ENCODE assay signal across 10 cellular contexts in the genomic region with DNA sequence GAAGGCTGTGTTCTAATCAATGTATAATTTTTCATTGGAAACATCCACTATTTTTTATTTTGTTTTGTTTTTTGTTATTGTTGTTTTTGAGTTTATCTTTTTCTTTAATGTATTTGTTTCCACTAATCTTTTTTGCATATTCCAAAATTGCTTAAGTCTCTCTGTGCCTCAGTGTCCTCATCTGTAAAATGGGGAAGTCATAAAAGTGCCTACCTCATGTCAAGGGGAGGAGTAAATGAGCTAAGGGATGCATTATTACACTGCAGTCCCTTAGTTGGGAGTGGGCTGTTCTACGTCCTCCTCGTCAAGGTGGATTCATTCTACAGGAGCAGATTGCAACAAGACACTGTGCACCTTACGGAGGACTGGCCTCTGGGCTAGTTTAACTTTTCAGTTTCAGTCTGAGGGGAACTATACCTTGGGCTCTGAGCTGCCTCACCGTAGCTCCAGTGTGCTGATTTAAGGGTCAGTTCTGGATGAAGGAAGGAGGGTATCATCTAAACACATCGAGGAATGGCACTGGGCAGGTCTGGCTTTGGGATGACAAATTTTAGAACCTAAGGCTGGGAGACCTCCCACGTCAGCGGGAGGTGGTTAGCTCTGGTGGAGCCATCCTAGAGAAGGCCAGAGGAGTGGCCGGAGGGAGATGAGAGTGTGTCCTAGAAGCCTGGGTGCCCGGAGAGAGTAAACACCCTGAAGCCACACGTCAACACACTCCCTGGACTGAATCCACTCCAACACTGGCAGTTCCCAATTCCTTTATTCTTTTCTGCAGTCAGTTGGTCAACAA. TPM values are rescaled to one million over a fixed set of nuclear protein-coding genes. Genes with fewer than 3 reads are reported as not detected.
DNase-seq lines count a peak whose midpoint lies in the region; ATAC-seq, FAIRE-seq and TF ChIP-seq lines count a peak whose summit lies in the region.
"Had no signal": no experiment of that assay in that cellular context is flagged by ENCODE, and none has a peak within 500 bp of the region (broad histone marks: within the 10 kb centered on the region; RNA-seq: fewer than 3 reads in every experiment).

No MANE protein-coding gene starts in this region.

- H3K36me3 Mint-ChIP-seq in activated naive CD8-positive, alpha-beta T cell = peaks cover 6% of the 10 kb centered on the region
- H3K36me3 Mint-ChIP-seq in naive B cell = peaks cover 0 to 2% of the 10 kb centered on the region in 2 donors
- peaks cover 0 to 4% (median 0%) of the 10 kb centered on the region in 3 donors for H3K36me3 Mint-ChIP-seq in CD8-positive, alpha-beta memory T cell

- H3K27me3 ChIP-seq in CD8-positive, alpha-beta memory T cell (ENCODE audit: insufficient read depth, low read length, poor library complexity, severe bottlenecking) = no peaks in the 10 kb centered on the region
- H3K27me3 ChIP-seq: ascending aorta had no signal

- FAIRE-seq in A549 (lab: Jason Lieb, UNC) (no peak), GM19239 (lab: Jason Lieb, UNC) (peak; percentile 37)

- H3K4me3 ChIP-seq in A549 = no peak overlapping the region; the same call in 2 of the 3 replicates
- no peak overlapping the region for H3K4me3 ChIP-seq in CD8-positive, alpha-beta memory T cell (ENCODE audit: low read length)

- H3K4me1 ChIP-seq in A549 = peaks cover 46% of the 10 kb centered on the region
- peaks cover 51% of the 10 kb centered on the region for H3K4me1 ChIP-seq in CD8-positive, alpha-beta memory T cell (ENCODE audit: insufficient read depth, low read length)

- no peaks in the 10 kb centered on the region for H3K36me3 ChIP-seq in CD8-positive, alpha-beta memory T cell (ENCODE audit: insufficient read depth, low read length)
- H3K36me3 ChIP-seq: ascending aorta had no signal

- DNase-seq in A549 (ENCODE audit: low read depth in 1 of 2, low spot score in 1 of 2) = no peak
- no peak for DNase-seq in GM19239 (ENCODE audit: insufficient read length, low spot score)
- no peak for DNase-seq in naive B cell
- no peak for DNase-seq in SIG-M5 treated with dmso at 0.1 percent for 504 hours (lab: John Stamatoyannopoulos, UW; ENCODE audit: unreplicated experiment)
- no peak for DNase-seq in CD8-positive, alpha-beta memory T cell
- DNase-seq in cortex of kidney (lab: John Stamatoyannopoulos, UW) = no peak

- H3K4me1 Mint-ChIP-seq in activated naive CD8-positive, alpha-beta T cell (ENCODE audit: low read depth) = peaks cover 71% of the 10 kb centered on the region
- peaks cover 39 to 69% (median 50%) of the 10 kb centered on the region in 3 donors for H3K4me1 Mint-ChIP-seq in naive B cell
- peaks cover 48 to 62% (median 58%) of the 10 kb centered on the region in 3 donors for H3K4me1 Mint-ChIP-seq in CD8-positive, alpha-beta memory T cell

- TF ChIP-seq RAD21 in A549 (conservative IDR thresholded peaks at IDR 0.05 in 1 of 2, IDR thresholded peaks at IDR 0.05 in 1 of 2) = no peak

- no peak for TF ChIP-seq EP300 in A549 (IDR thresholded peaks at IDR 0.05)

- peak overlapping the region; percentile 77 for H3K27ac Mint-ChIP-seq in activated naive CD8-positive, alpha-beta T cell
- H3K27ac Mint-ChIP-seq in naive B cell = peak overlapping the region in 5 of 6 donors; percentile 47 to 93 (median 84)
- peak overlapping the region in 2 of 8 donors; percentile 38 to 79 for H3K27ac Mint-ChIP-seq in CD8-positive, alpha-beta memory T cell

- TF ChIP-seq CTCF in A549 (IDR thresholded peaks at IDR 0.05) = no peak

- H3K27me3 Mint-ChIP-seq in activated naive CD8-positive, alpha-beta T cell = no peaks in the 10 kb centered on the region
- no peaks in the 10 kb centered on the region for H3K27me3 Mint-ChIP-seq in naive B cell
- H3K27me3 Mint-ChIP-seq in CD8-positive, alpha-beta memory T cell = no peaks in the 10 kb centered on the region
- H3K27me3 Mint-ChIP-seq: effector memory CD8-positive, alpha-beta T cell had no signal

- H3K9me3 Mint-ChIP-seq in activated naive CD8-positive, alpha-beta T cell (ENCODE audit: low read depth) = no peaks in the 10 kb centered on the region
- no peaks in the 10 kb centered on the region for H3K9me3 Mint-ChIP-seq in naive B cell
- no peaks in the 10 kb centered on the region for H3K9me3 Mint-ChIP-seq in CD8-positive, alpha-beta memory T cell
- H3K9me3 Mint-ChIP-seq: effector memory CD8-positive, alpha-beta T cell had no signal

- no peaks in the 10 kb centered on the region for H3K9me3 ChIP-seq in A549
- H3K9me3 ChIP-seq in CD8-positive, alpha-beta memory T cell (ENCODE audit: low read length) = no peaks in the 10 kb centered on the region
- H3K9me3 ChIP-seq: ascending aorta had no signal

- ATAC-seq in A549 (no peak), naive B cell (ENCODE audit: low read depth in 2 of 2) (no peak), GM19452 (IDR thresholded peaks at IDR 0.05; ENCODE audit: unreplicated experiment) (no peak)

- peak overlapping the region in 1 of 2 experiments; percentile 85; a peak in 3 of 6 replicates for H3K27ac ChIP-seq in A549
- no peak overlapping the region for H3K27ac ChIP-seq in CD8-positive, alpha-beta memory T cell (ENCODE audit: low read depth, low read length)

- H3K4me3 Mint-ChIP-seq in activated naive CD8-positive, alpha-beta T cell = peak overlapping the region; percentile 78
- peak overlapping the region in 3 of 8 donors; percentile 28 to 74 (median 61) for H3K4me3 Mint-ChIP-seq in naive B cell
- H3K4me3 Mint-ChIP-seq in CD8-positive, alpha-beta memory T cell = no peak overlapping the region

- CTCF ChIA-PET in A549 (lab: Yijun Ruan, JAX) = interaction anchor here (0.6 to 12.9 kb wide), 10 partner anchors 55 to 236 kb away, joined by 3 to 174 read pairs (median 3); a partner anchor contains a TSS
- CTCF ChIA-PET in CD8-positive, alpha-beta memory T cell (lab: Charles Lee) = interaction anchor here (0.9 to 7.9 kb wide), 5 partner anchors 59 to 264 kb away, joined by 3 to 140 read pairs (median 5); no protein-coding TSS in a partner anchor

- H3K4me2 ChIP-seq in A549 = peak overlapping the region; percentile 84

- POLR2A ChIA-PET in A549 (lab: Yijun Ruan, JAX) = no interaction called here
- POLR2A ChIA-PET in CD8-positive, alpha-beta memory T cell (lab: Charles Lee) = no interaction called here

- 71% methylated on average over 10 of the region's 10 CpGs for WGBS in A549 (ENCODE audit: missing lambda C conversion rate)

- no peak for TF ChIP-seq POLR2A in A549 (IDR thresholded peaks at IDR 0.05; ENCODE audit: low read length)

TF ChIP-seq in A549, 52 proteins besides CTCF, POLR2A, EP300 and RAD21:
- TF ChIP-seq, protein P1, sequence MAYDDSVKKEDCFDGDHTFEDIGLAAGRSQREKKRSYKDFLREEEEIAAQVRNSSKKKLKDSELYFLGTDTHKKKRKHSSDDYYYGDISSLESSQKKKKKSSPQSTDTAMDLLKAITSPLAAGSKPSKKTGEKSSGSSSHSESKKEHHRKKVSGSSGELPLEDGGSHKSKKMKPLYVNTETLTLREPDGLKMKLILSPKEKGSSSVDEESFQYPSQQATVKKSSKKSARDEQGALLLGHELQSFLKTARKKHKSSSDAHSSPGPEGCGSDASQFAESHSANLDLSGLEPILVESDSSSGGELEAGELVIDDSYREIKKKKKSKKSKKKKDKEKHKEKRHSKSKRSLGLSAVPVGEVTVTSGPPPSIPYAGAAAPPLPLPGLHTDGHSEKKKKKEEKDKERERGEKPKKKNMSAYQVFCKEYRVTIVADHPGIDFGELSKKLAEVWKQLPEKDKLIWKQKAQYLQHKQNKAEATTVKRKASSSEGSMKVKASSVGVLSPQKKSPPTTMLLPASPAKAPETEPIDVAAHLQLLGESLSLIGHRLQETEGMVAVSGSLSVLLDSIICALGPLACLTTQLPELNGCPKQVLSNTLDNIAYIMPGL (CRISPR knock-in tag; IDR thresholded peaks at IDR 0.05; ENCODE audit: borderline replicate concordance) = no peak
- TF ChIP-seq NR3C1 (IDR thresholded peaks at IDR 0.05) (no peak), HEYL (CRISPR knock-in tag; IDR thresholded peaks at IDR 0.05) (no peak)
- TF ChIP-seq, protein P2, sequence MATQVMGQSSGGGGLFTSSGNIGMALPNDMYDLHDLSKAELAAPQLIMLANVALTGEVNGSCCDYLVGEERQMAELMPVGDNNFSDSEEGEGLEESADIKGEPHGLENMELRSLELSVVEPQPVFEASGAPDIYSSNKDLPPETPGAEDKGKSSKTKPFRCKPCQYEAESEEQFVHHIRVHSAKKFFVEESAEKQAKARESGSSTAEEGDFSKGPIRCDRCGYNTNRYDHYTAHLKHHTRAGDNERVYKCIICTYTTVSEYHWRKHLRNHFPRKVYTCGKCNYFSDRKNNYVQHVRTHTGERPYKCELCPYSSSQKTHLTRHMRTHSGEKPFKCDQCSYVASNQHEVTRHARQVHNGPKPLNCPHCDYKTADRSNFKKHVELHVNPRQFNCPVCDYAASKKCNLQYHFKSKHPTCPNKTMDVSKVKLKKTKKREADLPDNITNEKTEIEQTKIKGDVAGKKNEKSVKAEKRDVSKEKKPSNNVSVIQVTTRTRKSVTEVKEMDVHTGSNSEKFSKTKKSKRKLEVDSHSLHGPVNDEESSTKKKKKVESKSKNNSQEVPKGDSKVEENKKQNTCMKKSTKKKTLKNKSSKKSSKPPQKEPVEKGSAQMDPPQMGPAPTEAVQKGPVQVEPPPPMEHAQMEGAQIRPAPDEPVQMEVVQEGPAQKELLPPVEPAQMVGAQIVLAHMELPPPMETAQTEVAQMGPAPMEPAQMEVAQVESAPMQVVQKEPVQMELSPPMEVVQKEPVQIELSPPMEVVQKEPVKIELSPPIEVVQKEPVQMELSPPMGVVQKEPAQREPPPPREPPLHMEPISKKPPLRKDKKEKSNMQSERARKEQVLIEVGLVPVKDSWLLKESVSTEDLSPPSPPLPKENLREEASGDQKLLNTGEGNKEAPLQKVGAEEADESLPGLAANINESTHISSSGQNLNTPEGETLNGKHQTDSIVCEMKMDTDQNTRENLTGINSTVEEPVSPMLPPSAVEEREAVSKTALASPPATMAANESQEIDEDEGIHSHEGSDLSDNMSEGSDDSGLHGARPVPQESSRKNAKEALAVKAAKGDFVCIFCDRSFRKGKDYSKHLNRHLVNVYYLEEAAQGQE (IDR thresholded peaks at IDR 0.05) = no peak

RNA-seq across cellular contexts. Expression of a gene that starts 5.1 kb away (rescaled TPM):
- polyA plus RNA-seq in A549 (2011; rRNA removed) (216 and 306 TPM in 2 replicates), A549 (2017; fragmentation: RNase III; extraction: RNeasy Plus Mini Kit Qiagen cat#74134 plus additional on column Dnase treatment) (343 to 380 TPM (median 374 TPM) in 3 replicates), naive B cell (ENCODE audit: low read depth in 6 of 6) (1,000 to 10,000 TPM in 1 of 6 donors, 100 to 1,000 TPM in 5; 640 to 1,092 (median 833) TPM)
- 236 and 276 TPM in 2 replicates for polyA plus RNA-seq in A549 (2012; cell fraction: cytosol; rRNA removed)
- 45.5 and 75.3 TPM in 2 replicates for polyA plus RNA-seq in A549 (2012; cell fraction: nucleus; rRNA removed)
- polyA minus RNA-seq in A549 (2011; rRNA and poly(A)+ RNA removed) = 36.6 and 50.6 TPM in 2 replicates
- 100 to 1,000 TPM; 202 to 203 TPM for total RNA-seq in CD8-positive, alpha-beta memory T cell
- polyA plus RNA-seq in CD8-positive, alpha-beta memory T cell = 835 TPM
